In genomic region chr6:44230034-44230675, GRCh38 we compare ENCODE assay signal across 19 cellular contexts. TPM values are rescaled to one million over a fixed set of nuclear protein-coding genes. Genes with fewer than 3 reads are reported as not detected.
DNase-seq lines count a peak whose midpoint lies in the region; ATAC-seq and TF ChIP-seq lines count a peak whose summit lies in the region.
"Had no signal": no experiment of that assay in that cellular context is flagged by ENCODE, and none has a peak within 500 bp of the region (broad histone marks: within the 10 kb centered on the region; RNA-seq: fewer than 3 reads in every experiment).

No MANE protein-coding gene starts in this region.

- intact Hi-C loops in dorsolateral prefrontal cortex (cut with DNase I) = loop anchor here in 1 of 2 donors (5.0 to 10.0 kb wide), 2 partner anchors 58 to 135 kb away; no protein-coding TSS in a partner anchor

- peaks cover 12% of the 10 kb centered on the region for H3K36me3 ChIP-seq in rectal smooth muscle tissue (ENCODE audit: control insufficient read depth, insufficient read depth, low read length)
- H3K36me3 ChIP-seq in brain microvascular endothelial cell (replicated peaks) = peaks cover 4% of the 10 kb centered on the region

- H3K27me3 ChIP-seq in dorsolateral prefrontal cortex (no peaks in the 10 kb centered on the region), rectal smooth muscle tissue (ENCODE audit: control insufficient read depth, insufficient read depth, low read length) (no peaks in the 10 kb centered on the region), brain microvascular endothelial cell (replicated peaks) (no peaks in the 10 kb centered on the region)

- ATAC-seq in GM18505 (IDR thresholded peaks at IDR 0.05; ENCODE audit: unreplicated experiment) = no peak
- ATAC-seq in HG03442 (IDR thresholded peaks at IDR 0.05; ENCODE audit: unreplicated experiment) = no peak

- POLR2A ChIA-PET in GM10248 (lab: Yijun Ruan, JAX) = interaction anchor here (1.3 kb wide), 1 partner anchor 16 kb away, joined by 5 read pairs; no protein-coding TSS in a partner anchor

- no peak overlapping the region for H3K9ac ChIP-seq in rectal smooth muscle tissue (ENCODE audit: low read length)

- no peak for TF ChIP-seq POLR2A in GM18505 (IDR thresholded peaks at IDR 0.05; ENCODE audit: borderline replicate concordance, extremely low read depth, insufficient read depth, insufficient read length)

- H3K4me3 ChIP-seq in dorsolateral prefrontal cortex = peak overlapping the region in 15 of 59 donors; percentile 0 to 61 (median 51)
- no peak overlapping the region for H3K4me3 ChIP-seq in rectal smooth muscle tissue (ENCODE audit: low read length)
- no peak overlapping the region for H3K4me3 ChIP-seq in brain microvascular endothelial cell (ENCODE audit: low read depth, low read length)

- DNase-seq in GM10248 (ENCODE audit: extremely low spot score) = peak; percentile 4
- DNase-seq in GM20000 (ENCODE audit: low spot score) = peak; percentile 3
- DNase-seq in dorsolateral prefrontal cortex = no peak
- no peak for DNase-seq in brain microvascular endothelial cell
- DNase-seq: Calu3; CD4-positive, alpha-beta T cell; DND-41; GDM1; HFFc6; MV-4-11; NCI-H1436 treated with DMSO at 0.1 percent for 48 hours; NCI-H2081 treated with DMSO at 0.1 percent for 48 hours; NCI-H226; NCI-H526; OCI-M1 had no signal

- no peak for TF ChIP-seq CTCF in GM10248 (IDR thresholded peaks at IDR 0.05; ENCODE audit: control extremely low read depth, extremely low read depth, low read depth, missing control alignments)
- no peak for TF ChIP-seq CTCF in GM20000 (IDR thresholded peaks at IDR 0.05; ENCODE audit: extremely low read depth, missing control alignments)
- no peak for TF ChIP-seq CTCF in dorsolateral prefrontal cortex (IDR thresholded peaks at IDR 0.05 in 54 of 56, conservative IDR thresholded peaks at IDR 0.05 in 2 of 56; ENCODE audit: low read depth in 1 of 56, partially characterized antibody in 56 of 56)
- no peak for TF ChIP-seq CTCF in brain microvascular endothelial cell (IDR thresholded peaks at IDR 0.05; ENCODE audit: low read depth, low read length, missing control alignments)

- CTCF ChIA-PET in GM10248 (lab: Yijun Ruan, JAX) = interaction anchor here (0.8 to 6.2 kb wide), 5 partner anchors 9 to 506 kb away, joined by 3 to 56 read pairs (median 4); partner anchors contain the start of gene HSP90AB1

- peak overlapping the region in 30 of 59 donors; percentile 5 to 97 (median 53) for H3K27ac ChIP-seq in dorsolateral prefrontal cortex
- peak overlapping the region; percentile 72 for H3K27ac ChIP-seq in rectal smooth muscle tissue (ENCODE audit: low read depth, low read length)
- H3K27ac ChIP-seq in brain microvascular endothelial cell = no peak overlapping the region

- in situ Hi-C loops in brain microvascular endothelial cell (cut with HindIII; ENCODE audit: low pct_ligation_motif_present, low sequenced_read_pairs) = no loop called here

- H3K4me1 ChIP-seq in rectal smooth muscle tissue (ENCODE audit: control insufficient read depth, insufficient read depth, low read length) = peaks cover 85% of the 10 kb centered on the region

RNA-seq across cellular contexts. Expression of gene SLC29A1, which starts 6.8 kb away (rescaled TPM):
- 10 to 100 TPM; 22.4 to 79.8 (median 47.2) TPM for total RNA-seq in dorsolateral prefrontal cortex

RNA-seq across cellular contexts. Expression of gene MYMX, which starts 13.4 kb away (rescaled TPM):
- not detected for total RNA-seq in dorsolateral prefrontal cortex
- total RNA-seq: B cell; Calu3; CD4-positive, alpha-beta T cell; HFFc6 had no signal

RNA-seq across cellular contexts. Expression of gene HSP90AB1, which starts 16.7 kb away (rescaled TPM):
- total RNA-seq in dorsolateral prefrontal cortex = 1,000 to 10,000 TPM in 53 of 120 experiments, 100 to 1,000 TPM in 67; 482 to 1,543 (median 963) TPM

RNA-seq across cellular contexts. Expression of gene SLC35B2, which starts 27.2 kb away (rescaled TPM):
- total RNA-seq in dorsolateral prefrontal cortex = 10 to 100 TPM in 119 of 120 experiments, 1 to 10 TPM in 1; 9.6 to 55.6 (median 23.9) TPM

RNA-seq across cellular contexts. Expression of gene NFKBIE, which starts 35.2 kb away (rescaled TPM):
- total RNA-seq in dorsolateral prefrontal cortex = 10 to 100 TPM in 13 of 120 experiments, 1 to 10 TPM in 107; 2.9 to 14.4 (median 7.5) TPM

Comparison
In these comparisons a context has a peak if more than half of its experiments do, and no peak if none do; other contexts are left out.
1. DNase-seq: peak in GM10248 (single experiment) and GM20000 (single experiment); none in dorsolateral prefrontal cortex (0 of 10) and brain microvascular endothelial cell (single experiment).